8 cellular contexts compared by ENCODE assay signal in genomic region chr3:194140520-194141414, GRCh38. TPM values are rescaled to one million over a fixed set of nuclear protein-coding genes. Genes with fewer than 3 reads are reported as not detected.
A peak's percentile ranks its signal among the peaks of the same experiment; 100 is the strongest.
DNase-seq lines count a peak whose midpoint lies in the region; ATAC-seq and TF ChIP-seq lines count a peak whose summit lies in the region.

No MANE protein-coding gene starts in this region.

- H3K27me3 ChIP-seq in GM06990 (replicated peaks; ENCODE audit: control insufficient read depth, insufficient read depth, low read length): no peaks in the 10 kb centered on the region
- no peaks in the 10 kb centered on the region for H3K27me3 ChIP-seq in Loucy (ENCODE audit: insufficient read depth, low read length, poor library complexity, severe bottlenecking)

- no peak overlapping the region for H3K27ac Mint-ChIP-seq in activated CD8-positive, alpha-beta memory T cell treated with anti-CD3 and anti-CD28 coated beads, Interleukin-2, amount 10 ng/mL, durations not matched to agents 7 days and 5 days
- H3K27ac Mint-ChIP-seq in natural killer cell treated with Interleukin-12 subunit alpha and Interleukin-12 subunit beta and Interleukin-15 and Interleukin-18, amount 100 ng/mL, for 72 hours: no peak overlapping the region

- no peaks in the 10 kb centered on the region for H3K9me3 Mint-ChIP-seq in activated CD8-positive, alpha-beta memory T cell treated with anti-CD3 and anti-CD28 coated beads, Interleukin-2, amount 10 ng/mL, durations not matched to agents 7 days and 5 days (ENCODE audit: low read depth)
- H3K9me3 Mint-ChIP-seq in natural killer cell treated with Interleukin-12 subunit alpha and Interleukin-12 subunit beta and Interleukin-15 and Interleukin-18, amount 100 ng/mL, for 72 hours: no peaks in the 10 kb centered on the region

- H3K4me2 ChIP-seq in Loucy (ENCODE audit: low read depth, low read length, poor library complexity, severe bottlenecking): peak overlapping the region; percentile 97

- H3K4me3 Mint-ChIP-seq in activated CD8-positive, alpha-beta memory T cell treated with anti-CD3 and anti-CD28 coated beads, Interleukin-2, amount 10 ng/mL, durations not matched to agents 7 days and 5 days: no peak overlapping the region
- H3K4me3 Mint-ChIP-seq in natural killer cell treated with Interleukin-12 subunit alpha and Interleukin-12 subunit beta and Interleukin-15 and Interleukin-18, amount 100 ng/mL, for 72 hours: peak overlapping the region; percentile 32

- H3K36me3 Mint-ChIP-seq in activated CD8-positive, alpha-beta memory T cell treated with anti-CD3 and anti-CD28 coated beads, Interleukin-2, amount 10 ng/mL, durations not matched to agents 7 days and 5 days: peaks cover 2% of the 10 kb centered on the region
- no peaks in the 10 kb centered on the region for H3K36me3 Mint-ChIP-seq in natural killer cell treated with Interleukin-12 subunit alpha and Interleukin-12 subunit beta and Interleukin-15 and Interleukin-18, amount 100 ng/mL, for 72 hours

- H3K79me2 ChIP-seq in Loucy (ENCODE audit: insufficient read depth, low read length): peaks cover 22% of the 10 kb centered on the region

- peak; percentile 25 for ATAC-seq in activated CD8-positive, alpha-beta memory T cell treated with anti-CD3 and anti-CD28 coated beads, Interleukin-2, amount 10 ng/mL, durations not matched to agents 7 days and 5 days
- ATAC-seq in natural killer cell treated with Interleukin-12 subunit alpha and Interleukin-12 subunit beta and Interleukin-15 and Interleukin-18, amount 100 ng/mL, for 72 hours: no peak
- ATAC-seq in HG03378 (IDR thresholded peaks at IDR 0.05; ENCODE audit: unreplicated experiment): no peak

- no peaks in the 10 kb centered on the region for H3K9me2 ChIP-seq in Loucy (replicated peaks; ENCODE audit: low read depth, low read length)

- peaks cover 32% of the 10 kb centered on the region for H3F3A ChIP-seq in Loucy (ENCODE audit: low read depth)

- DNase-seq in GM06990 (ENCODE audit: extremely low read depth, insufficient read length) (peak; percentile 76), fibroblast of peridontal ligament (ENCODE audit: extremely low read depth) (peak; percentile 13), NCI-H128 (lab: John Stamatoyannopoulos, UW; ENCODE audit: unreplicated experiment) (no peak), LoVo (ENCODE audit: low spot score) (no peak)
- peak; percentile 56 for DNase-seq in activated CD8-positive, alpha-beta memory T cell treated with anti-CD3 and anti-CD28 coated beads, Interleukin-2, amount 10 ng/mL, durations not matched to agents 7 days and 5 days
- no peak for DNase-seq in natural killer cell treated with Interleukin-12 subunit alpha and Interleukin-12 subunit beta and Interleukin-15 and Interleukin-18, amount 100 ng/mL, for 72 hours (ENCODE audit: low spot score)

- H4K20me1 ChIP-seq in Loucy (ENCODE audit: insufficient read depth, low read length, poor library complexity, severe bottlenecking): no peaks in the 10 kb centered on the region

- H3K9me3 ChIP-seq in Loucy (ENCODE audit: insufficient read depth, low read depth, low read length): no peaks in the 10 kb centered on the region

- CTCF ChIA-PET in activated CD8-positive, alpha-beta memory T cell treated with anti-CD3 and anti-CD28 coated beads, Interleukin-2, amount 10 ng/mL, durations not matched to agents 7 days and 5 days (lab: Charles Lee): interaction anchor here (0.6 to 1.7 kb wide), 3 partner anchors 14 to 175 kb away, joined by 3 to 15 read pairs (median 3); no protein-coding TSS in a partner anchor

- H3K9ac ChIP-seq in Loucy (ENCODE audit: low read depth, low read length, poor library complexity, severe bottlenecking): peak overlapping the region; percentile 88

- 0 out of 2 replicates have a peak, but pooled peaks cover 2% of the 10 kb centered on the region for H3K36me3 ChIP-seq in GM06990 (ENCODE audit: control insufficient read depth, insufficient read depth, low read length)
- no peaks in the 10 kb centered on the region for H3K36me3 ChIP-seq in Loucy (ENCODE audit: insufficient read depth, low read length)

- peaks cover 52% of the 10 kb centered on the region for H3K4me1 ChIP-seq in Loucy (ENCODE audit: insufficient read depth, low read length, poor library complexity, severe bottlenecking)

- H3K4me3 ChIP-seq in GM06990 (replicated peaks; ENCODE audit: low read depth, low read length): peak overlapping the region; percentile 56
- peak overlapping the region; percentile 77 for H3K4me3 ChIP-seq in Loucy (ENCODE audit: low read length, poor library complexity, severe bottlenecking)

- H3K4me1 Mint-ChIP-seq in activated CD8-positive, alpha-beta memory T cell treated with anti-CD3 and anti-CD28 coated beads, Interleukin-2, amount 10 ng/mL, durations not matched to agents 7 days and 5 days: peaks cover 33% of the 10 kb centered on the region
- peaks cover 21 to 23% of the 10 kb centered on the region in 2 donors for H3K4me1 Mint-ChIP-seq in natural killer cell treated with Interleukin-12 subunit alpha and Interleukin-12 subunit beta and Interleukin-15 and Interleukin-18, amount 100 ng/mL, for 72 hours (ENCODE audit: low read depth in 2 of 2)

- peaks cover 81% of the 10 kb centered on the region for H3K27me3 Mint-ChIP-seq in activated CD8-positive, alpha-beta memory T cell treated with anti-CD3 and anti-CD28 coated beads, Interleukin-2, amount 10 ng/mL, durations not matched to agents 7 days and 5 days
- peaks cover 35 to 57% of the 10 kb centered on the region in 2 donors for H3K27me3 Mint-ChIP-seq in natural killer cell treated with Interleukin-12 subunit alpha and Interleukin-12 subunit beta and Interleukin-15 and Interleukin-18, amount 100 ng/mL, for 72 hours

- H2AFZ ChIP-seq in Loucy (ENCODE audit: low read length): peak overlapping the region; percentile 38; the same call in 1 of the 2 replicates

- TF ChIP-seq CTCF in GM06990 (IDR thresholded peaks at IDR 0.05; ENCODE audit: insufficient read depth, low read length, poor library complexity, severe bottlenecking) (no peak), Loucy (conservative IDR thresholded peaks at IDR 0.05; ENCODE audit: low read length) (no peak)

RNA-seq across cellular contexts. Expression of gene HES1, which starts 4.8 kb away (rescaled TPM):
- total RNA-seq in activated CD8-positive, alpha-beta memory T cell treated with anti-CD3 and anti-CD28 coated beads, Interleukin-2, amount 10 ng/mL, durations not matched to agents 7 days and 5 days: under 1 TPM; 0.28 to 0.35 TPM
- total RNA-seq in natural killer cell treated with Interleukin-12 subunit alpha and Interleukin-12 subunit beta and Interleukin-15 and Interleukin-18, amount 100 ng/mL, for 72 hours: under 1 TPM in 1 of 2 donors, not detected in 1; 0.28 TPM

Comparison
In these comparisons a context has a peak if more than half of its experiments do, and no peak if none do; other contexts are left out.
1. DNase-seq: peak in GM06990 (single experiment), activated CD8-positive, alpha-beta memory T cell treated with anti-CD3 and anti-CD28 coated beads, Interleukin-2, amount 10 ng/mL, durations not matched to agents 7 days and 5 days (single experiment) and fibroblast of peridontal ligament (single experiment); none in natural killer cell treated with Interleukin-12 subunit alpha and Interleukin-12 subunit beta and Interleukin-15 and Interleukin-18, amount 100 ng/mL, for 72 hours (single experiment), NCI-H128 (single experiment) and LoVo (single experiment).